8 cellular contexts compared by ENCODE assay signal in the genomic region with DNA sequence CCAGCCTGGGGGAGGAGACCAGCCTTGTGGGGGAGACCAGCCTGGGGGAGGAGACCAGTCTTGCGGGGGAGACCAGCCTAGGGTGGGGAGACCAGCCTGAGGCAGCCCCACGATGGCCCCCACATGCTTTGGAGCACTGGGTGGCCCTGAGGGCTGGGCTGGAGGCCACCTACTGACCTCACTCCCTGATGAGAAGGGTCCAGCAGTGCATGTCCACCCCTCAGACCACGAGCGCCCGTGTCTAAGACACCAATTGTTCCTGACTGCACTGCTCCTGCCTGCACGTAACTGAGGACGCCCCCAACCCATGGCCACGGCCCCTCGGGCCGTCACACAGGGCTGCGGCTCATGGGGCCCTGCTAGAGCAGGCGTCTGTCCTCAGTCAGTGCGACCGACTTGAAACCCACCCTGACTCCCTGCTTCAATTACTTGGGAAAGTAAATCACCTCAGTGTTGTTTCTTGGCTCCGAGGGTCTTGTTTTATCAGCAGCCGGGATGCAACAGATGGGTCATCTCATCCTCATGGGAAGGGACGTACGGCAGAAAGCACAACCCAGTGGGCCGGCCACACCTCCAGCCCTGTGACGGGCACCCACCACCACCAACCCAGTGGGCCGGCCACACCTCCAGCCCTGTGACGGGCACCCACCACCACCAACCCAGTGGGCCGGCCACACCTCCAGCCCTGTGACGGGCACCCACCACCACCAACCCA. TPM values are rescaled to one million over a fixed set of nuclear protein-coding genes. Genes with fewer than 3 reads are reported as not detected.
A peak's percentile ranks its signal among the peaks of the same experiment; 100 is the strongest.
DNase-seq lines count a peak whose midpoint lies in the region; ATAC-seq lines count a peak whose summit lies in the region.

A gene (minus strand): TSS at position 550 of the 715 bp plus-strand sequence. CDS start 1,643 bp downstream, outside the sequence.

- H3K9me3 Mint-ChIP-seq in T-cell (no peaks in the 10 kb centered on the region), immature natural killer cell (no peaks in the 10 kb centered on the region)

- H3K4me3 ChIP-seq in HUES48 (ENCODE audit: low read depth, low read length) (peak within 1 kb of the TSS; percentile 100), skeletal muscle tissue (ENCODE audit: low read length in 3 of 3) (peak within 1 kb of the TSS; percentile 79 to 97 (median 95))

- H3K27me3 Mint-ChIP-seq in T-cell (peaks cover 0 to 5% of the 10 kb centered on the region in 2 donors), immature natural killer cell (ENCODE audit: low read depth in 3 of 3) (peaks cover 2 to 5% (median 5%) of the 10 kb centered on the region in 3 donors)

- H3K9me3 ChIP-seq in HUES48 (ENCODE audit: control insufficient read depth, insufficient read depth, low read length) (no peaks in the 10 kb centered on the region), skeletal muscle tissue (ENCODE audit: control insufficient read depth in 3 of 3, low read length in 3 of 3) (no peaks in the 10 kb centered on the region)

- H3K4me1 ChIP-seq in HUES48 (ENCODE audit: control insufficient read depth, insufficient read depth, low read length) (peaks cover 15% of the 10 kb centered on the region), skeletal muscle tissue (ENCODE audit: control insufficient read depth in 3 of 3, insufficient read depth in 3 of 3, low read length in 3 of 3) (peaks cover 10 to 30% (median 30%) of the 10 kb centered on the region in 3 donors)

- POLR2A ChIA-PET in T-cell (lab: Charles Lee), result no interaction called here

- H3K27me3 ChIP-seq in HUES48 (ENCODE audit: control insufficient read depth, insufficient read depth, low read length) (no peaks in the 10 kb centered on the region), skeletal muscle tissue (ENCODE audit: control insufficient read depth in 3 of 3, insufficient read depth in 3 of 3, low read length in 3 of 3) (no peaks in the 10 kb centered on the region)

- H3K4me3 Mint-ChIP-seq in T-cell (peak within 1 kb of the TSS; percentile 67 to 84 (median 80)), immature natural killer cell (peak within 1 kb of the TSS; percentile 81 to 88 (median 85))

- H3K36me3 Mint-ChIP-seq in T-cell, result no peaks in the 10 kb centered on the region
- peaks cover 0 to 4% (median 0%) of the 10 kb centered on the region in 3 donors for H3K36me3 Mint-ChIP-seq in immature natural killer cell

- DNase-seq in DMS153 (lab: John Stamatoyannopoulos, UW) (peak; percentile 5), DMS153 treated with DMSO at 0.1 percent for 48 hours (lab: John Stamatoyannopoulos, UW; ENCODE audit: unreplicated experiment) (no peak), T-cell (peak in 16 of 34 experiments; percentile 9 to 46 (median 34)), caudate nucleus (lab: John Stamatoyannopoulos, UW) (peak in 29 of 61 donors; percentile 15 to 96 (median 73)), immature natural killer cell (no peak), NK-92 (lab: John Stamatoyannopoulos, UW; ENCODE audit: unreplicated experiment) (no peak)

- CTCF ChIA-PET in T-cell (lab: Charles Lee), result no interaction called here

- H3K27ac Mint-ChIP-seq in T-cell (peak within 1 kb of the TSS; percentile 74 to 89), immature natural killer cell (peak within 1 kb of the TSS; percentile 86 to 95 (median 90))

- peak within 1 kb of the TSS; percentile 96 for H3K27ac ChIP-seq in HUES48 (ENCODE audit: low read depth, low read length)
- H3K27ac ChIP-seq in caudate nucleus (ENCODE audit: low read depth, low read length), result peak within 1 kb of the TSS; percentile 92
- H3K27ac ChIP-seq in skeletal muscle tissue (ENCODE audit: low read depth, low read length), result peak within 1 kb of the TSS; percentile 86

- H3K36me3 ChIP-seq in HUES48 (ENCODE audit: control insufficient read depth, insufficient read depth, low read length) (0 out of 2 replicates have a peak, but pooled peaks cover 3% of the 10 kb centered on the region), skeletal muscle tissue (ENCODE audit: control insufficient read depth in 3 of 3, insufficient read depth in 3 of 3, low read length in 3 of 3) (no peaks in the 10 kb centered on the region)

- H3K4me1 Mint-ChIP-seq in T-cell (peaks cover 6 to 12% (median 11%) of the 10 kb centered on the region in 3 donors), immature natural killer cell (peaks cover 10 to 12% of the 10 kb centered on the region in 2 donors)

- H3K9ac ChIP-seq in HUES48 (ENCODE audit: low read depth, low read length) (peak within 1 kb of the TSS; percentile 61), skeletal muscle tissue (ENCODE audit: low read depth in 1 of 3, low read length in 3 of 3) (peak within 1 kb of the TSS; percentile 59 to 84 (median 66))

- peak in 3 of 4 experiments; percentile 21 to 68 (median 60) for ATAC-seq in T-cell (replicated peaks in 1 of 4)

RNA-seq across cellular contexts. Expression of the gene that starts here (rescaled TPM):
- total RNA-seq in T-cell (10 to 100 TPM in 3 of 5 donors, 1 to 10 TPM in 2; 1.4 to 22.8 (median 12.5) TPM), skeletal muscle tissue (1.6 TPM)
- 10 to 100 TPM in 1 of 3 donors, 1 to 10 TPM in 2; 6.2 to 10.8 (median 9.4) TPM for polyA plus RNA-seq in immature natural killer cell
